In the genomic region with DNA sequence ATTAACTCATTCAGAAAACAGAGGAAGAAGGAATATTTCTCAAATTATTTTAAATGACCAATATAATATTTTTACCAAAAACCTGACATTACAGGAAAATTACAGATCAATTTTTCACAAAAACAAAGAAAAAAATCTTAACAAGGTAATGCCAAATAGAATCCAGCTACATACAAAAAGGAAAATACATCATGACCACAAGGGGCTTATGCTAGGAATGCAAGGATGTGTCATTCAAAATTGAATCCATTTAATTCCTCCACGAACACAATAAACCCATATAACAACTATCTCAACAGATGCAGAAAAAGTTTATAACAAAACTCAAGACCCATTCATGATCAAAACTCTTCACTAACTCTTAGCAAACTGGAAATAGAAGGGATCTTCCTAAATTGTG, we compare ENCODE assay signal across 33 cellular contexts.
"Had no signal": no experiment of that assay in that cellular context is flagged by ENCODE, and none has a peak within 500 bp of the region (broad histone marks: within the 10 kb centered on the region; RNA-seq: fewer than 3 reads in every experiment).

No MANE protein-coding gene starts in this region.

- DNase-seq: activated CD4-positive, alpha-beta memory T cell treated with anti-CD3 and anti-CD28 coated beads for 36 hours; activated CD8-positive, alpha-beta memory T cell treated with anti-CD3 and anti-CD28 coated beads, Interleukin-2, amount 50 U/mL, for 4 hours; activated effector memory CD4-positive, alpha-beta T cell treated with anti-CD3 and anti-CD28 coated beads, Interleukin-2, amount 50 U/mL, for 16 hours; activated naive CD4-positive, alpha-beta T cell treated with anti-CD3 and anti-CD28 coated beads for 36 hours; activated naive CD8-positive, alpha-beta T cell treated with anti-CD3 and anti-CD28 coated beads for 36 hours; activated T-cell treated with anti-CD3 and anti-CD28 coated beads, Interleukin-2, amount 50 U/mL, for 1 hour; adrenal gland; aorta; esophagus squamous epithelium; left ventricle myocardium inferior; mesendoderm; mucosa of descending colon; ovary; retina; sigmoid colon; stimulated activated CD4-positive, alpha-beta T cell treated with anti-CD3 and anti-CD28 coated beads, Interleukin-2, amount 100 ng/mL, for 48 hours; stimulated activated naive CD4-positive, alpha-beta T cell treated with Interleukin-2 at 50 U/mL for 16 hours; SW 1271; T-helper 9 cell; WERI-Rb-1 had no signal

- H3K4me3 ChIP-seq: adrenal gland, cardiac muscle cell, esophagus squamous epithelium, left ventricle myocardium inferior, lung, mucosa of descending colon, ovary, prostate gland, sigmoid colon, tibial nerve had no signal

- ATAC-seq: activated CD4-positive, CD25-positive, alpha-beta regulatory T cell treated with anti-CD3 and anti-CD28 coated beads, Interleukin-2, amount 50 U/mL, for 24 hours; mucosa of descending colon had no signal

- H3K27ac ChIP-seq: adrenal gland, cardiac muscle cell, epithelial cell of prostate, esophagus squamous epithelium, left ventricle myocardium inferior, ovary, prostate gland, sigmoid colon, tibial nerve, WERI-Rb-1 had no signal

- H3K27me3 ChIP-seq: adrenal gland, cardiac muscle cell, esophagus squamous epithelium, ovary, sigmoid colon, tibial nerve had no signal

- H3K4me3 Mint-ChIP-seq: activated CD4-positive, alpha-beta memory T cell treated with anti-CD3 and anti-CD28 coated beads for 36 hours; activated CD4-positive, alpha-beta T cell treated with anti-CD3 and anti-CD28 coated beads, Interleukin-2, amount 10 ng/mL, durations not matched to agents 24 days and 14 days; activated naive CD4-positive, alpha-beta T cell treated with anti-CD3 and anti-CD28 coated beads for 36 hours; activated naive CD8-positive, alpha-beta T cell treated with anti-CD3 and anti-CD28 coated beads for 36 hours; activated T-helper 1 cell treated with anti-CD3 and anti-CD28 coated beads, Interleukin-12 subunit alpha, Interleukin-12 subunit beta, Interleukin-2, Interleukin-4 antibody, amounts not matched to agents 30 ng/mL and 10 ng/mL and 1 ng/mL, durations not matched to agents 14 hours and 24 hours and 36 hours; brain; nephron; T-helper 1 cell treated with Interleukin-12 subunit alpha and Interleukin-12 subunit beta and Interleukin-4 antibody, amounts not matched to agents 30 μg/mL and 1 μg/mL, for 36 hours had no signal

- H3K9me3 ChIP-seq: adrenal gland, esophagus squamous epithelium, left ventricle myocardium inferior, mucosa of descending colon, ovary, prostate gland, sigmoid colon, tibial nerve had no signal

- FAIRE-seq: TTC549, urothelium cell line had no signal

- H3K36me3 ChIP-seq: adrenal gland, cardiac muscle cell, ovary, prostate gland, sigmoid colon, WERI-Rb-1 had no signal

- H3K9me3 Mint-ChIP-seq: activated CD4-positive, alpha-beta memory T cell treated with anti-CD3 and anti-CD28 coated beads for 36 hours; activated CD4-positive, alpha-beta T cell treated with anti-CD3 and anti-CD28 coated beads, Interleukin-2, amount 10 ng/mL, durations not matched to agents 24 days and 14 days; activated naive CD4-positive, alpha-beta T cell treated with anti-CD3 and anti-CD28 coated beads for 36 hours; activated naive CD8-positive, alpha-beta T cell treated with anti-CD3 and anti-CD28 coated beads for 36 hours; activated T-helper 1 cell treated with anti-CD3 and anti-CD28 coated beads, Interleukin-12 subunit alpha, Interleukin-12 subunit beta, Interleukin-2, Interleukin-4 antibody, amounts not matched to agents 30 ng/mL and 10 ng/mL and 1 ng/mL, durations not matched to agents 14 hours and 24 hours and 36 hours; brain; nephron; T-helper 1 cell treated with Interleukin-12 subunit alpha and Interleukin-12 subunit beta and Interleukin-4 antibody, amounts not matched to agents 30 μg/mL and 1 μg/mL, for 36 hours had no signal

- H3K36me3 Mint-ChIP-seq: activated CD4-positive, alpha-beta memory T cell treated with anti-CD3 and anti-CD28 coated beads for 36 hours; activated naive CD8-positive, alpha-beta T cell treated with anti-CD3 and anti-CD28 coated beads for 36 hours; brain had no signal

- H3K27ac Mint-ChIP-seq: activated CD4-positive, alpha-beta memory T cell treated with anti-CD3 and anti-CD28 coated beads for 36 hours; activated CD4-positive, alpha-beta T cell treated with anti-CD3 and anti-CD28 coated beads, Interleukin-2, amount 10 ng/mL, durations not matched to agents 24 days and 14 days; activated naive CD4-positive, alpha-beta T cell treated with anti-CD3 and anti-CD28 coated beads for 36 hours; activated naive CD8-positive, alpha-beta T cell treated with anti-CD3 and anti-CD28 coated beads for 36 hours; activated T-helper 1 cell treated with anti-CD3 and anti-CD28 coated beads, Interleukin-12 subunit alpha, Interleukin-12 subunit beta, Interleukin-2, Interleukin-4 antibody, amounts not matched to agents 30 ng/mL and 10 ng/mL and 1 ng/mL, durations not matched to agents 14 hours and 24 hours and 36 hours; brain; nephron; T-helper 1 cell treated with Interleukin-12 subunit alpha and Interleukin-12 subunit beta and Interleukin-4 antibody, amounts not matched to agents 30 μg/mL and 1 μg/mL, for 36 hours had no signal

- H3K4me1 Mint-ChIP-seq: activated CD4-positive, alpha-beta T cell treated with anti-CD3 and anti-CD28 coated beads, Interleukin-2, amount 10 ng/mL, durations not matched to agents 24 days and 14 days; nephron had no signal
